In genomic region chr1:6602669-6603423, GRCh38 we compare ENCODE assay signal across 8 cellular contexts. TPM values are rescaled to one million over a fixed set of nuclear protein-coding genes. Genes with fewer than 3 reads are reported as not detected.
DNase-seq lines count a peak whose midpoint lies in the region; ATAC-seq and TF ChIP-seq lines count a peak whose summit lies in the region.

Gene KLHL21 (minus strand): TSS chr1:6602869. CDS start chr1:6602817, 52 bp downstream.

- H3K4me3 Mint-ChIP-seq in T-cell = peak within 1 kb of the TSS; percentile 96 to 99 (median 99)
- peak within 1 kb of the TSS; percentile 94 for H3K4me3 Mint-ChIP-seq in type B pancreatic cell

- DNase-seq in GDM1 (lab: John Stamatoyannopoulos, UW) = peak; percentile 85
- peak; percentile 76 for DNase-seq in GOT3 (lab: John Stamatoyannopoulos, UW)
- peak; percentile 50 to 85 (median 76) for DNase-seq in T-cell
- DNase-seq in adipocyte (ENCODE audit: low read depth) = peak; percentile 96
- DNase-seq in cardiac septum (ENCODE audit: low spot score) = peak; percentile 95
- peak; percentile 76 to 99 (median 90) for DNase-seq in posterior cingulate gyrus
- DNase-seq in type B pancreatic cell (ENCODE audit: extremely low spot score, unreplicated experiment) = peak; percentile 85

- H3K36me3 Mint-ChIP-seq in T-cell (peaks cover 12% of the 10 kb centered on the region), type B pancreatic cell (no peaks in the 10 kb centered on the region)

- H3K9me3 Mint-ChIP-seq in T-cell (no peaks in the 10 kb centered on the region), type B pancreatic cell (no peaks in the 10 kb centered on the region)

- peak within 1 kb of the TSS; percentile 78 for H3K9ac ChIP-seq in Loucy (ENCODE audit: low read depth, low read length, poor library complexity, severe bottlenecking)
- H3K9ac ChIP-seq in adipocyte (ENCODE audit: low read length) = peak within 1 kb of the TSS; percentile 96

- TF ChIP-seq CTCF in Loucy (conservative IDR thresholded peaks at IDR 0.05; ENCODE audit: low read length) = no peak
- TF ChIP-seq CTCF in type B pancreatic cell (conservative IDR thresholded peaks at IDR 0.05) = no peak

- H3K27me3 Mint-ChIP-seq in T-cell (no peaks in the 10 kb centered on the region), type B pancreatic cell (peaks cover 8% of the 10 kb centered on the region)

- 0 out of 2 replicates have a peak, but pooled peaks cover 5% of the 10 kb centered on the region for H3F3A ChIP-seq in Loucy (ENCODE audit: low read depth)

- H3K27me3 ChIP-seq in Loucy (ENCODE audit: insufficient read depth, low read length, poor library complexity, severe bottlenecking) = no peaks in the 10 kb centered on the region
- no peaks in the 10 kb centered on the region for H3K27me3 ChIP-seq in adipocyte (replicated peaks; ENCODE audit: control insufficient read depth, insufficient read depth, low read length)

- H4K20me1 ChIP-seq in Loucy (ENCODE audit: insufficient read depth, low read length, poor library complexity, severe bottlenecking) = peaks cover 22% of the 10 kb centered on the region

- H3K9me2 ChIP-seq in Loucy (replicated peaks; ENCODE audit: low read depth, low read length) = no peaks in the 10 kb centered on the region

- peaks cover 20% of the 10 kb centered on the region for H3K4me1 ChIP-seq in Loucy (ENCODE audit: insufficient read depth, low read length, poor library complexity, severe bottlenecking)
- H3K4me1 ChIP-seq in adipocyte (ENCODE audit: control insufficient read depth, insufficient read depth, low read length) = peaks cover 33% of the 10 kb centered on the region

- H3K27ac Mint-ChIP-seq in T-cell (peak within 1 kb of the TSS; percentile 98 to 99), type B pancreatic cell (peak within 1 kb of the TSS; percentile 97)

- H3K79me2 ChIP-seq in Loucy (ENCODE audit: insufficient read depth, low read length) = peaks cover 45% of the 10 kb centered on the region

- CTCF ChIA-PET in T-cell (lab: Charles Lee) = interaction anchor here (0.5 to 1.2 kb wide), 2 partner anchors 18 to 21 kb away, joined by 3 to 4 read pairs; no protein-coding TSS in a partner anchor

- intact Hi-C loops in cardiac septum (cut with DNase I) (loop anchor here (1.0 kb wide), 1 partner anchor 10 kb away; the partner anchor contains the start of gene PHF13), posterior cingulate gyrus (cut with DNase I) (loop anchor here (1.0 kb wide), 2 partner anchors 10 to 22 kb away; partner anchors contain the start of gene PHF13)

- POLR2A ChIA-PET in T-cell (lab: Charles Lee) = interaction anchor here in 1 of 2 donors (0.6 kb wide), 1 partner anchor 114 kb away, joined by 3 read pairs; no protein-coding TSS in a partner anchor

- no peaks in the 10 kb centered on the region for H3K9me3 ChIP-seq in Loucy (ENCODE audit: insufficient read depth, low read depth, low read length)
- no peaks in the 10 kb centered on the region for H3K9me3 ChIP-seq in adipocyte (ENCODE audit: control insufficient read depth, low read length)

- H3K4me1 Mint-ChIP-seq in T-cell = peaks cover 33 to 41% (median 38%) of the 10 kb centered on the region in 3 donors
- H3K4me1 Mint-ChIP-seq in type B pancreatic cell (ENCODE audit: unreplicated experiment) = peaks cover 19% of the 10 kb centered on the region

- H3K4me2 ChIP-seq in Loucy (ENCODE audit: low read depth, low read length, poor library complexity, severe bottlenecking) = peak within 1 kb of the TSS; percentile 94

- peak; percentile 63 to 73 (median 70) for ATAC-seq in T-cell (replicated peaks in 1 of 4)

- H3K4me3 ChIP-seq in Loucy (ENCODE audit: low read length, poor library complexity, severe bottlenecking) (peak within 1 kb of the TSS; percentile 81), adipocyte (ENCODE audit: low read length) (peak within 1 kb of the TSS; percentile 99)

- H3K36me3 ChIP-seq in Loucy (ENCODE audit: insufficient read depth, low read length) (peaks cover 7% of the 10 kb centered on the region; the same call in 1 of the 2 replicates), adipocyte (ENCODE audit: control insufficient read depth, insufficient read depth, low read length, severe bottlenecking) (peaks cover 12% of the 10 kb centered on the region)

- peak within 1 kb of the TSS; percentile 98 for H2AFZ ChIP-seq in Loucy (ENCODE audit: low read length)

RNA-seq across cellular contexts. Expression of gene KLHL21, which starts in this region (rescaled TPM):
- total RNA-seq in T-cell = 10 to 100 TPM; 21.9 to 72.3 (median 61.6) TPM
- 33.1 TPM for total RNA-seq in cardiac septum
- 13.6 and 15.1 TPM in 2 replicates for total RNA-seq in type B pancreatic cell (ENCODE audit: low replicate concordance)

Comparison
In these comparisons a context has a peak if more than half of its experiments do, and no peak if none do; other contexts are left out.
1. Peak in every context shown above with its lines: DNase-seq, ATAC-seq and H3K4me3 ChIP-seq.